10 cellular contexts compared by ENCODE assay signal in the genomic region with DNA sequence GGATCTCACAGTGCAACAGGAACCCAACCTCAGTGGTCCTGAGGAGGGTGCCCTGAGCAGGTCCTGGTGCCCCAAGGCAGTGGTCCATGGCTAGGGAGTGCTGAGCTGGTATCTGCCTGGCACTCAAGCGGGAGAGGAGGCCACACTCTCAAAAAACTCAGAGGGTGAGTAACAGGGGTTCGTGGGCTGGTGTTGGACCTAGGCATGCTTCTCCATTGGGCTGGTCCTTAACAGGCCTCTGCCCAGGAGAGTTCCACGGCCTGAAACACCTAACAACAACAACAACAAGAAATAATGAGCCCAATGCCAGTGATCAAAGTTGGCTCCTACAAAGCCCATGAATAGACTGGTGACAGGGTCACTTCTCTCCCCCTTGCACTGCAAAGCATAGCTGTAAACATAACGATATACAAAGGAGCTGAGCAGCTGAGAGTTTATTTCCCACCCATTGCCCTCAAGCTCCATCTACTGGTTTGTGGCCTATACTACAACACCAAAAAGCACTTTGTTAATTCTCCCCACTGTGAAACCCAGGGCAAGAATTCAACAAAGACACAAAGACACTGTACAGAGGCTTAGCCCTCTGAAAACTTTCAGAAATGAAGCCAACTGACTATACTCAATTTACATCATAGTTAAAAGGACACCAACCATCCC.
A peak's percentile ranks its signal among the peaks of the same experiment; 100 is the strongest.
DNase-seq lines count a peak whose midpoint lies in the region; ATAC-seq and TF ChIP-seq lines count a peak whose summit lies in the region.
"Had no signal": no experiment of that assay in that cellular context is flagged by ENCODE, and none has a peak within 500 bp of the region (broad histone marks: within the 10 kb centered on the region; RNA-seq: fewer than 3 reads in every experiment).

No MANE protein-coding gene starts in this region.

- no peak overlapping the region for H3K4me3 Mint-ChIP-seq in progenitor cell of endocrine pancreas (ENCODE audit: low read depth)
- no peak overlapping the region for H3K4me3 Mint-ChIP-seq in activated T-helper 1 cell treated with anti-CD3 and anti-CD28 coated beads, Interleukin-12 subunit alpha, Interleukin-12 subunit beta, Interleukin-2, Interleukin-4 antibody, amounts not matched to agents 30 ng/mL and 10 ng/mL and 1 ng/mL, durations not matched to agents 14 hours and 24 hours and 36 hours
- H3K4me3 Mint-ChIP-seq: CD14-positive monocyte; stimulated activated naive B cell treated with anti-CD40 and anti-IgM and Interleukin-4, amounts not matched to agents 10 μg/mL and 1 μg/mL and 100 μg/mL, for 72 hours had no signal

- no peak overlapping the region for H3K27ac Mint-ChIP-seq in progenitor cell of endocrine pancreas
- no peak overlapping the region for H3K27ac Mint-ChIP-seq in activated T-helper 1 cell treated with anti-CD3 and anti-CD28 coated beads, Interleukin-12 subunit alpha, Interleukin-12 subunit beta, Interleukin-2, Interleukin-4 antibody, amounts not matched to agents 30 ng/mL and 10 ng/mL and 1 ng/mL, durations not matched to agents 14 hours and 24 hours and 36 hours
- H3K27ac Mint-ChIP-seq: CD14-positive monocyte; stimulated activated naive B cell treated with anti-CD40 and anti-IgM and Interleukin-4, amounts not matched to agents 10 μg/mL and 1 μg/mL and 100 μg/mL, for 72 hours had no signal

- ATAC-seq in HG03565 (IDR thresholded peaks at IDR 0.05; ENCODE audit: unreplicated experiment) (peak; percentile 59), HG03097 (IDR thresholded peaks at IDR 0.05; ENCODE audit: low FRiP score, unreplicated experiment) (no peak)

- intact Hi-C loops in activated T-helper 1 cell treated with anti-CD3 and anti-CD28 coated beads, Interleukin-12 subunit alpha, Interleukin-12 subunit beta, Interleukin-2, Interleukin-4 antibody, amounts not matched to agents 30 ng/mL and 10 ng/mL and 1 ng/mL, durations not matched to agents 14 hours and 24 hours and 36 hours (cut with micrococcal nuclease), result no loop called here

- no peaks in the 10 kb centered on the region for H3K36me3 Mint-ChIP-seq in progenitor cell of endocrine pancreas (ENCODE audit: insufficient read depth)
- no peaks in the 10 kb centered on the region for H3K36me3 Mint-ChIP-seq in activated T-helper 1 cell treated with anti-CD3 and anti-CD28 coated beads, Interleukin-12 subunit alpha, Interleukin-12 subunit beta, Interleukin-2, Interleukin-4 antibody, amounts not matched to agents 30 ng/mL and 10 ng/mL and 1 ng/mL, durations not matched to agents 14 hours and 24 hours and 36 hours (ENCODE audit: low read depth)
- H3K36me3 Mint-ChIP-seq: CD14-positive monocyte; stimulated activated naive B cell treated with anti-CD40 and anti-IgM and Interleukin-4, amounts not matched to agents 10 μg/mL and 1 μg/mL and 100 μg/mL, for 72 hours had no signal

- no peaks in the 10 kb centered on the region for H3K27me3 Mint-ChIP-seq in progenitor cell of endocrine pancreas
- no peaks in the 10 kb centered on the region for H3K27me3 Mint-ChIP-seq in activated T-helper 1 cell treated with anti-CD3 and anti-CD28 coated beads, Interleukin-12 subunit alpha, Interleukin-12 subunit beta, Interleukin-2, Interleukin-4 antibody, amounts not matched to agents 30 ng/mL and 10 ng/mL and 1 ng/mL, durations not matched to agents 14 hours and 24 hours and 36 hours (ENCODE audit: insufficient read depth)
- H3K27me3 Mint-ChIP-seq: stimulated activated naive B cell treated with anti-CD40 and anti-IgM and Interleukin-4, amounts not matched to agents 10 μg/mL and 1 μg/mL and 100 μg/mL, for 72 hours had no signal

- peak; percentile 37 for TF ChIP-seq CTCF in progenitor cell of endocrine pancreas (IDR thresholded peaks at IDR 0.05; ENCODE audit: unreplicated experiment)

- H3K4me1 Mint-ChIP-seq in progenitor cell of endocrine pancreas (ENCODE audit: low read depth), result no peaks in the 10 kb centered on the region
- H3K4me1 Mint-ChIP-seq in activated T-helper 1 cell treated with anti-CD3 and anti-CD28 coated beads, Interleukin-12 subunit alpha, Interleukin-12 subunit beta, Interleukin-2, Interleukin-4 antibody, amounts not matched to agents 30 ng/mL and 10 ng/mL and 1 ng/mL, durations not matched to agents 14 hours and 24 hours and 36 hours (ENCODE audit: low read depth), result no peaks in the 10 kb centered on the region
- H3K4me1 Mint-ChIP-seq: CD14-positive monocyte; stimulated activated naive B cell treated with anti-CD40 and anti-IgM and Interleukin-4, amounts not matched to agents 10 μg/mL and 1 μg/mL and 100 μg/mL, for 72 hours had no signal

- peaks cover 13% of the 10 kb centered on the region for H3K9me3 Mint-ChIP-seq in progenitor cell of endocrine pancreas (ENCODE audit: low read depth)
- peaks cover 19% of the 10 kb centered on the region for H3K9me3 Mint-ChIP-seq in activated T-helper 1 cell treated with anti-CD3 and anti-CD28 coated beads, Interleukin-12 subunit alpha, Interleukin-12 subunit beta, Interleukin-2, Interleukin-4 antibody, amounts not matched to agents 30 ng/mL and 10 ng/mL and 1 ng/mL, durations not matched to agents 14 hours and 24 hours and 36 hours

- DNase-seq in NCI-H82 (lab: John Stamatoyannopoulos, UW) (peak; percentile 23), NCI-H82 treated with DMSO at 0.1 percent for 48 hours (lab: John Stamatoyannopoulos, UW; ENCODE audit: unreplicated experiment) (no peak), amniotic stem cell (lab: John Stamatoyannopoulos, UW) (peak; percentile 5), progenitor cell of endocrine pancreas (ENCODE audit: low spot score, unreplicated experiment) (no peak), T-helper 9 cell (no peak)
- DNase-seq in activated T-helper 1 cell treated with anti-CD3 and anti-CD28 coated beads, Interleukin-12 subunit alpha, Interleukin-12 subunit beta, Interleukin-2, Interleukin-4 antibody, amounts not matched to agents 30 ng/mL and 10 ng/mL and 1 ng/mL, durations not matched to agents 14 hours and 24 hours and 36 hours (ENCODE audit: low spot score), result no peak
- DNase-seq: stimulated activated naive B cell treated with anti-CD40 and anti-IgM and Interleukin-4, amounts not matched to agents 10 μg/mL and 1 μg/mL and 100 μg/mL, for 72 hours had no signal

Comparison
In these comparisons a context has a peak if more than half of its experiments do, and no peak if none do; other contexts are left out.
1. DNase-seq: peak in NCI-H82 (single experiment) and amniotic stem cell (single experiment); none in NCI-H82 treated with DMSO at 0.1 percent for 48 hours (single experiment), progenitor cell of endocrine pancreas (single experiment), activated T-helper 1 cell treated with anti-CD3 and anti-CD28 coated beads, Interleukin-12 subunit alpha, Interleukin-12 subunit beta, Interleukin-2, Interleukin-4 antibody, amounts not matched to agents 30 ng/mL and 10 ng/mL and 1 ng/mL, durations not matched to agents 14 hours and 24 hours and 36 hours (single experiment) and T-helper 9 cell (single experiment).